Comparison of ENCODE assay signal across 11 cellular contexts in the genomic region with DNA sequence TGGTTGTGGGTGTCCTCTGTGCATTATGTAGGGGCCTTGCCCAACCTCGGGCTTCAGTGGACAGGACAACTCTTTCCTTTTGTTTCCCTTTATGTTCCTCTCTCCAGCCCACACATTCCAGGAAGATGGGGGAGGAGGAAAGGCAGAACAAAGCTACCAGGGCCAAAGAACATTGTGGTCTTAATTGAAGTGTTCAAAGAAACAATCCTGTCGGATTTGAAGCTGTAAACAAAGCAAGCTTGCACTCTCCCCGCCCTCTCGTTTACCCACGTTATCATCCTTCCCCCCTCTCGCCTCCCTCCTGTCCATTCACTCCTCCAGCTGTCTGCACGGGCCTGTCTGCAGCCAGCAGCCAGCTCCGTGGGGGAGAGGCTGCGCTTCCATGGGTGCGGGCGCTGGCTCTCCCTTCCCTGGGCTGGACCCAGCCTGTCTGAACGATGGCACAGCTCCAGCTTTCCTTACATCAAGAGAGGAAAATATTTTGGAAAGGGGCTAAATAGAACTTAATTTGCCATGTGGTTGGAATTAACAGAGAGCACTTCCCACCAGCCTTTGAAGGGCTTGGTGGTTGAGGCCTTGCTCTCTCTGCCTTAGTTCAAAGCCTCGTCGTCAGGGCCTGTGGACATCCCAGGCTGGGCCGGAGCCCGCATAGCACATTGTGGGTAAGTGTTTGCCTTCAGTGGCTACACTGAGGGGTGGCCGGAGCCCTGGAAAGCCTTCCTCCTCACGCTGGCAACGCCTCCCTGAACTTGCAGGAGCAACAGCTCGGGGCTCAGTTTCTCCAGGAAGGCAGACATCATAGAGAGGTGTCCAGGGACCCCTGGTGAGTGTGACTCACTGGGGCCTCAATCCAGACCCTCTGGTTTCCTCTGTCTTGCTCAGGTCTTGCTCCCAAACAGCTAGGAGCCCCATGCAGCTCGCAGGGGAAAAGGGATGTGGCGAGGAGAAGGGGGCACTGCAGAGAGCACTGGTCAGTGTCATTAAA.
DNase-seq lines count a peak whose midpoint lies in the region; ATAC-seq and TF ChIP-seq lines count a peak whose summit lies in the region.
"Had no signal": no experiment of that assay in that cellular context is flagged by ENCODE, and none has a peak within 500 bp of the region (broad histone marks: within the 10 kb centered on the region; RNA-seq: fewer than 3 reads in every experiment).

No MANE protein-coding gene starts in this region.

- H3K9me3 Mint-ChIP-seq in Calu3 (ENCODE audit: low read depth, unreplicated experiment) = no peaks in the 10 kb centered on the region
- H3K9me3 Mint-ChIP-seq in glutamatergic neuron (ENCODE audit: unreplicated experiment) = no peaks in the 10 kb centered on the region
- H3K9me3 Mint-ChIP-seq: activated T-cell treated with anti-CD3 and anti-CD28 coated beads, Interleukin-2, amount 50 U/mL, for 4 hours; stimulated activated effector memory CD8-positive, alpha-beta T cell treated with anti-CD3 and anti-CD28 coated beads, Interleukin-12 subunit alpha, Interleukin-12 subunit beta, amount 100 ng/mL, for 72 hours had no signal

- H3K27me3 Mint-ChIP-seq in Calu3 (ENCODE audit: unreplicated experiment) (no peaks in the 10 kb centered on the region), glutamatergic neuron (ENCODE audit: unreplicated experiment) (peaks cover 1% of the 10 kb centered on the region)

- H3K4me3 ChIP-seq in SJCRH30 = no peak overlapping the region
- no peak overlapping the region for H3K4me3 ChIP-seq in osteoblast (ENCODE audit: insufficient read depth, low read length)

- ATAC-seq in GM19455 (IDR thresholded peaks at IDR 0.05; ENCODE audit: unreplicated experiment) = no peak
- no peak for ATAC-seq in GM19324 (IDR thresholded peaks at IDR 0.05; ENCODE audit: low FRiP score, unreplicated experiment)
- ATAC-seq: activated T-cell treated with anti-CD3 and anti-CD28 coated beads, Interleukin-2, amount 50 U/mL, for 4 hours; left colon; stimulated activated effector memory CD8-positive, alpha-beta T cell treated with anti-CD3 and anti-CD28 coated beads, Interleukin-12 subunit alpha, Interleukin-12 subunit beta, amount 100 ng/mL, for 72 hours had no signal

- H3K27me3 ChIP-seq in SJCRH30 = no peaks in the 10 kb centered on the region
- H3K27me3 ChIP-seq in osteoblast (ENCODE audit: insufficient read depth, low read length) = no peaks in the 10 kb centered on the region

- H3K4me2 ChIP-seq in osteoblast (ENCODE audit: insufficient read depth, low read length) = peak overlapping the region; percentile 43

- peak overlapping the region; percentile 65 for H2AFZ ChIP-seq in osteoblast (ENCODE audit: low read length)

- H3K36me3 ChIP-seq in SJCRH30 = no peaks in the 10 kb centered on the region
- no peaks in the 10 kb centered on the region for H3K36me3 ChIP-seq in osteoblast (ENCODE audit: insufficient read depth, low read length)

- no peak for TF ChIP-seq CTCF in osteoblast (IDR thresholded peaks at IDR 0.05; ENCODE audit: extremely low read depth, low read depth, low read length)
- TF ChIP-seq CTCF in Calu3 (IDR thresholded peaks at IDR 0.05; ENCODE audit: unreplicated experiment) = no peak
- no peak for TF ChIP-seq CTCF in glutamatergic neuron (IDR thresholded peaks at IDR 0.05; ENCODE audit: partially characterized antibody, unreplicated experiment)

- H3K79me2 ChIP-seq in osteoblast (ENCODE audit: insufficient read depth, low read length) = no peaks in the 10 kb centered on the region

- H3K4me3 Mint-ChIP-seq in Calu3 (ENCODE audit: low read depth, unreplicated experiment) (no peak overlapping the region), glutamatergic neuron (ENCODE audit: unreplicated experiment) (no peak overlapping the region)
- H3K4me3 Mint-ChIP-seq: activated T-cell treated with anti-CD3 and anti-CD28 coated beads, Interleukin-2, amount 50 U/mL, for 4 hours; stimulated activated effector memory CD8-positive, alpha-beta T cell treated with anti-CD3 and anti-CD28 coated beads, Interleukin-12 subunit alpha, Interleukin-12 subunit beta, amount 100 ng/mL, for 72 hours had no signal

- H3K27ac Mint-ChIP-seq in Calu3 (ENCODE audit: unreplicated experiment) (no peak overlapping the region), glutamatergic neuron (ENCODE audit: unreplicated experiment) (no peak overlapping the region)
- H3K27ac Mint-ChIP-seq: stimulated activated effector memory CD8-positive, alpha-beta T cell treated with anti-CD3 and anti-CD28 coated beads, Interleukin-12 subunit alpha, Interleukin-12 subunit beta, amount 100 ng/mL, for 72 hours had no signal

- no peaks in the 10 kb centered on the region for H3K36me3 Mint-ChIP-seq in Calu3 (ENCODE audit: insufficient read depth, unreplicated experiment)
- no peaks in the 10 kb centered on the region for H3K36me3 Mint-ChIP-seq in glutamatergic neuron (ENCODE audit: unreplicated experiment)
- H3K36me3 Mint-ChIP-seq: stimulated activated effector memory CD8-positive, alpha-beta T cell treated with anti-CD3 and anti-CD28 coated beads, Interleukin-12 subunit alpha, Interleukin-12 subunit beta, amount 100 ng/mL, for 72 hours had no signal

- peak; percentile 4 for DNase-seq in CD1c-positive myeloid dendritic cell (ENCODE audit: extremely low spot score)
- peak; percentile 44 to 46 for DNase-seq in SJCRH30
- peak; percentile 89 for DNase-seq in fibroblast of the conjunctiva (ENCODE audit: low read depth)
- peak; percentile 94 for DNase-seq in osteoblast (ENCODE audit: insufficient read length, low spot score, missing footprints)
- DNase-seq in Calu3 = no peak
- DNase-seq in glutamatergic neuron = no peak
- DNase-seq: activated T-cell treated with anti-CD3 and anti-CD28 coated beads, Interleukin-2, amount 50 U/mL, for 4 hours had no signal

- H3K9me3 ChIP-seq in SJCRH30 (replicated peaks) = no peaks in the 10 kb centered on the region
- no peaks in the 10 kb centered on the region for H3K9me3 ChIP-seq in osteoblast (ENCODE audit: low read depth, low read length)

- H3K4me1 Mint-ChIP-seq in Calu3 (ENCODE audit: low read depth, unreplicated experiment) = no peaks in the 10 kb centered on the region
- H3K4me1 Mint-ChIP-seq in glutamatergic neuron (ENCODE audit: low read depth, unreplicated experiment) = peaks cover 20% of the 10 kb centered on the region

- no peaks in the 10 kb centered on the region for H4K20me1 ChIP-seq in osteoblast (ENCODE audit: insufficient read depth, low read length)

- CTCF ChIA-PET in Calu3 (lab: Charles Lee) = no interaction called here

- peak overlapping the region; percentile 16; the same call in 1 of the 2 replicates for H3K27ac ChIP-seq in SJCRH30
- no peak overlapping the region for H3K27ac ChIP-seq in osteoblast (ENCODE audit: low read depth, low read length)

- H3K4me1 ChIP-seq in SJCRH30 (peaks cover 47% of the 10 kb centered on the region), osteoblast (ENCODE audit: insufficient read depth, low read length) (no peaks in the 10 kb centered on the region)

- no TSS peak for BruUV-seq in Calu3 (replicated peaks; lab: Mats Ljungman, UMichigan)

- intact Hi-C loops in Calu3 (cut with micrococcal nuclease; ENCODE audit: unreplicated experiment) = no loop called here

Comparison
In these comparisons a context has a peak if more than half of its experiments do, and no peak if none do; other contexts are left out.
1. DNase-seq: peak in CD1c-positive myeloid dendritic cell (single experiment), SJCRH30 (2 of 2), fibroblast of the conjunctiva (single experiment) and osteoblast (single experiment); none in Calu3 (single experiment) and glutamatergic neuron (single experiment).